1 cellular context compared by ENCODE assay signal in the genomic region with DNA sequence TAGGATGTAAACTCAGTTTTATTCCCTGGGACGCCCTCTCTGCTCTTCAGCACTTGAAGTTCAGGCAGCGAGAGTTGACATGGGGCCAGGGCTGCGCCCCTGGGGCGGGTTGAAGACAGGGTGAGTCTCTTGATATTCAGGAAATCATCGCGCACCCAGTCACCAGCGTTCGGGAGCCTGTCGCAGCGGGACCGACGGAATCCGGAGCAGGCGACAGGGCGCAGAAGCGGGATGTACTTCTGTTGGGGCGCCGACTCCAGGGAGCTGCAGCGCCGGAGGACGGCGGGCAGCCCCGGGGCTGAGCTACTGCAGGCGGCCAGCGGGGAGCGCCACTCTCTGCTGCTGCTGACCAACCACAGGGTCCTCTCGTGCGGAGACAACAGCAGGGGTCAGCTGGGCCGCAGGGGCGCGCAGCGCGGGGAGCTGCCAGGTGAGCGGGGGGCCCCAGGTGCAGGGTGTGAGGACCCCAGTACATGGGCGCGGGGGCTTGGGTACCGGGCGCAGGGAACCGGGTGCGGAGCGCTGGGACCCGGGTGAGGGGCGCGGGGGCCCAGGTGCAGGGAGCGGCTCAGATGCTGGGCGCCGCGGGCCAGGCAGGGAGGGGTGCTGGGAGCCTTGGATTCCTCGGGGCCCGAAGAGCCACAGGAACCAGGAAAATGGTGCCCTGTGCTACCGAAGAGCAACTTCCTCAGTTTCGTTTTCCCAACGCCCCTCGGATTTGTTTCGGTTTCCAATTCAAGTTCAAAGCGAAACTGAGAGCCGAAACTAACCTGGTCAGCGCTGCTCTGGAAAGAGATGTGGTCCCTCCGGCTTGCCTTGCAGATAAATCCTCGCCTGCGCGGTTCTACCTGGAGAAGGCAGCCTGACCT.
TF ChIP-seq lines count a peak whose summit lies in the region.

TSS of gene HERC6 (plus strand) at position 162 of the 869 bp plus-strand sequence. CDS start at position 232, 70 bp downstream.

TF ChIP-seq in K562, 482 proteins besides CTCF, POLR2A, EP300 and RAD21 (continued from another document):
- TF ChIP-seq MTF1 (CRISPR knock-in tag; IDR thresholded peaks at IDR 0.05; ENCODE audit: borderline replicate concordance) (no peak), ATF1 (CRISPR knock-in tag; IDR thresholded peaks at IDR 0.05) (no peak), ATF1 (tag; IDR thresholded peaks at IDR 0.05) (peak; percentile 19; the same call in 1 of the 2 replicates), RBM15 (IDR thresholded peaks at IDR 0.05; ENCODE audit: insufficient read depth, low read length) (no peak), HMG20A (CRISPR knock-in tag; conservative IDR thresholded peaks at IDR 0.05) (no peak), KDM1A (IDR thresholded peaks at IDR 0.05) (no peak), RBFOX2 (IDR thresholded peaks at IDR 0.05; ENCODE audit: low read depth, low read length) (0 out of 2 replicates have a peak, but pooled peaks have one; percentile 27), EZH2 (IDR thresholded peaks at IDR 0.05; ENCODE audit: borderline replicate concordance, low read depth, low read length) (no peak), NCOA6 (IDR thresholded peaks at IDR 0.05) (no peak), YY1 (IDR thresholded peaks at IDR 0.05; ENCODE audit: borderline replicate concordance in 1 of 3, control insufficient read depth in 1 of 3, extremely low read depth in 1 of 3, insufficient read depth in 3 of 3, insufficient read length in 1 of 3, insufficient replicate concordance in 2 of 3, low read depth in 1 of 3, low read length in 2 of 3) (peak in 1 of 3 experiments; percentile 18), MBD2 (IDR thresholded peaks at IDR 0.05; ENCODE audit: borderline replicate concordance, low read depth) (no peak), U2AF2 (optimal IDR thresholded peaks at IDR 0.05; ENCODE audit: low read depth, low read length) (no peak), MYNN (IDR thresholded peaks at IDR 0.05) (no peak), MYNN (CRISPR knock-in tag; IDR thresholded peaks at IDR 0.05) (no peak), UBTF (IDR thresholded peaks at IDR 0.05; ENCODE audit: borderline replicate concordance in 1 of 2, low read depth in 2 of 2, low read length in 2 of 2) (peak; percentile 63 to 69; a peak in 1 of 4 replicates), ZNF407 (IDR thresholded peaks at IDR 0.05; ENCODE audit: low read depth) (no peak), SFPQ (IDR thresholded peaks at IDR 0.05; ENCODE audit: low read depth, low read length) (no peak), ZBTB34 (CRISPR knock-in tag; IDR thresholded peaks at IDR 0.05) (no peak), MTA2 (IDR thresholded peaks at IDR 0.05; ENCODE audit: low read depth) (no peak), KAT2B (IDR thresholded peaks at IDR 0.05; ENCODE audit: low read depth, low read length) (no peak)
- TF ChIP-seq, protein P1, sequence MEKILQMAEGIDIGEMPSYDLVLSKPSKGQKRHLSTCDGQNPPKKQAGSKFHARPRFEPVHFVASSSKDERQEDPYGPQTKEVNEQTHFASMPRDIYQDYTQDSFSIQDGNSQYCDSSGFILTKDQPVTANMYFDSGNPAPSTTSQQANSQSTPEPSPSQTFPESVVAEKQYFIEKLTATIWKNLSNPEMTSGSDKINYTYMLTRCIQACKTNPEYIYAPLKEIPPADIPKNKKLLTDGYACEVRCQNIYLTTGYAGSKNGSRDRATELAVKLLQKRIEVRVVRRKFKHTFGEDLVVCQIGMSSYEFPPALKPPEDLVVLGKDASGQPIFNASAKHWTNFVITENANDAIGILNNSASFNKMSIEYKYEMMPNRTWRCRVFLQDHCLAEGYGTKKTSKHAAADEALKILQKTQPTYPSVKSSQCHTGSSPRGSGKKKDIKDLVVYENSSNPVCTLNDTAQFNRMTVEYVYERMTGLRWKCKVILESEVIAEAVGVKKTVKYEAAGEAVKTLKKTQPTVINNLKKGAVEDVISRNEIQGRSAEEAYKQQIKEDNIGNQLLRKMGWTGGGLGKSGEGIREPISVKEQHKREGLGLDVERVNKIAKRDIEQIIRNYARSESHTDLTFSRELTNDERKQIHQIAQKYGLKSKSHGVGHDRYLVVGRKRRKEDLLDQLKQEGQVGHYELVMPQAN (IDR thresholded peaks at IDR 0.05; ENCODE audit: borderline replicate concordance), result no peak
- TF ChIP-seq, protein P2, sequence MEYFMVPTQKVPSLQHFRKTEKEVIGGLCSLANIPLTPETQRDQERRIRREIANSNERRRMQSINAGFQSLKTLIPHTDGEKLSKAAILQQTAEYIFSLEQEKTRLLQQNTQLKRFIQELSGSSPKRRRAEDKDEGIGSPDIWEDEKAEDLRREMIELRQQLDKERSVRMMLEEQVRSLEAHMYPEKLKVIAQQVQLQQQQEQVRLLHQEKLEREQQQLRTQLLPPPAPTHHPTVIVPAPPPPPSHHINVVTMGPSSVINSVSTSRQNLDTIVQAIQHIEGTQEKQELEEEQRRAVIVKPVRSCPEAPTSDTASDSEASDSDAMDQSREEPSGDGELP (CRISPR knock-in tag; IDR thresholded peaks at IDR 0.05; ENCODE audit: borderline replicate concordance), result peak; percentile 42; the same call in 1 of the 2 replicates
- TF ChIP-seq, protein P3, sequence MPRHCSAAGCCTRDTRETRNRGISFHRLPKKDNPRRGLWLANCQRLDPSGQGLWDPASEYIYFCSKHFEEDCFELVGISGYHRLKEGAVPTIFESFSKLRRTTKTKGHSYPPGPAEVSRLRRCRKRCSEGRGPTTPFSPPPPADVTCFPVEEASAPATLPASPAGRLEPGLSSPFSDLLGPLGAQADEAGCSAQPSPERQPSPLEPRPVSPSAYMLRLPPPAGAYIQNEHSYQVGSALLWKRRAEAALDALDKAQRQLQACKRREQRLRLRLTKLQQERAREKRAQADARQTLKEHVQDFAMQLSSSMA (CRISPR knock-in tag; IDR thresholded peaks at IDR 0.05), result no peak
- TF ChIP-seq, protein P4, sequence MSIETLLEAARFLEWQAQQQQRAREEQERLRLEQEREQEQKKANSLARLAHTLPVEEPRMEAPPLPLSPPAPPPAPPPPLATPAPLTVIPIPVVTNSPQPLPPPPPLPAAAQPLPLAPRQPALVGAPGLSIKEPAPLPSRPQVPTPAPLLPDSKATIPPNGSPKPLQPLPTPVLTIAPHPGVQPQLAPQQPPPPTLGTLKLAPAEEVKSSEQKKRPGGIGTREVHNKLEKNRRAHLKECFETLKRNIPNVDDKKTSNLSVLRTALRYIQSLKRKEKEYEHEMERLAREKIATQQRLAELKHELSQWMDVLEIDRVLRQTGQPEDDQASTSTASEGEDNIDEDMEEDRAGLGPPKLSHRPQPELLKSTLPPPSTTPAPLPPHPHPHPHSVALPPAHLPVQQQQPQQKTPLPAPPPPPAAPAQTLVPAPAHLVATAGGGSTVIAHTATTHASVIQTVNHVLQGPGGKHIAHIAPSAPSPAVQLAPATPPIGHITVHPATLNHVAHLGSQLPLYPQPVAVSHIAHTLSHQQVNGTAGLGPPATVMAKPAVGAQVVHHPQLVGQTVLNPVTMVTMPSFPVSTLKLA (conservative IDR thresholded peaks at IDR 0.05), result no peak; a peak in 1 of 4 replicates
